In genomic region chr1:227942021-227942715, GRCh38 we compare ENCODE assay signal across 14 cellular contexts. TPM values are rescaled to one million over a fixed set of nuclear protein-coding genes. Genes with fewer than 3 reads are reported as not detected.
A peak's percentile ranks its signal among the peaks of the same experiment; 100 is the strongest.
DNase-seq lines count a peak whose midpoint lies in the region; ATAC-seq and TF ChIP-seq lines count a peak whose summit lies in the region.
"Had no signal": no experiment of that assay in that cellular context is flagged by ENCODE, and none has a peak within 500 bp of the region (broad histone marks: within the 10 kb centered on the region; RNA-seq: fewer than 3 reads in every experiment).

No MANE protein-coding gene starts in this region.

- intact Hi-C loops in activated T-helper 1 cell treated with anti-CD3 and anti-CD28 coated beads, Interleukin-12 subunit alpha, Interleukin-12 subunit beta, Interleukin-2, Interleukin-4 antibody, amounts not matched to agents 30 ng/mL and 10 ng/mL and 1 ng/mL, durations not matched to agents 14 hours and 24 hours and 36 hours (cut with micrococcal nuclease) = no loop called here
- intact Hi-C loops in A673 (cut with micrococcal nuclease; ENCODE audit: unreplicated experiment) = no loop called here

- H3K27me3 ChIP-seq in stomach smooth muscle (ENCODE audit: control insufficient read depth in 1 of 2, insufficient read depth in 2 of 2, low read length in 2 of 2) (no peaks in the 10 kb centered on the region), A673 (replicated peaks; ENCODE audit: insufficient read depth, low read depth, low read length, poor library complexity) (peaks cover 14% of the 10 kb centered on the region)

- no peak overlapping the region for H3K27ac Mint-ChIP-seq in activated CD8-positive, alpha-beta memory T cell treated with anti-CD3 and anti-CD28 coated beads, Interleukin-2, amount 10 ng/mL, durations not matched to agents 7 days and 5 days
- peak overlapping the region; percentile 34 for H3K27ac Mint-ChIP-seq in activated T-helper 1 cell treated with anti-CD3 and anti-CD28 coated beads, Interleukin-12 subunit alpha, Interleukin-12 subunit beta, Interleukin-2, Interleukin-4 antibody, amounts not matched to agents 30 ng/mL and 10 ng/mL and 1 ng/mL, durations not matched to agents 14 hours and 24 hours and 36 hours
- H3K27ac Mint-ChIP-seq: dendritic cell treated with granulocyte-macrophage colony-stimulating factor and Interleukin-4, amounts not matched to agents 40 ng/mL and 50 ng/mL, for 4 days; memory B cell had no signal

- H3K36me3 ChIP-seq in stomach smooth muscle (ENCODE audit: control insufficient read depth in 2 of 2, insufficient read depth in 2 of 2, low read length in 2 of 2) = peaks cover 0 to 2% of the 10 kb centered on the region in 2 donors
- no peaks in the 10 kb centered on the region for H3K36me3 ChIP-seq in A673 (ENCODE audit: insufficient read depth, low read length, poor library complexity, severe bottlenecking)

- peaks cover 6% of the 10 kb centered on the region for H3K9me3 Mint-ChIP-seq in activated CD8-positive, alpha-beta memory T cell treated with anti-CD3 and anti-CD28 coated beads, Interleukin-2, amount 10 ng/mL, durations not matched to agents 7 days and 5 days (ENCODE audit: low read depth)
- no peaks in the 10 kb centered on the region for H3K9me3 Mint-ChIP-seq in activated T-helper 1 cell treated with anti-CD3 and anti-CD28 coated beads, Interleukin-12 subunit alpha, Interleukin-12 subunit beta, Interleukin-2, Interleukin-4 antibody, amounts not matched to agents 30 ng/mL and 10 ng/mL and 1 ng/mL, durations not matched to agents 14 hours and 24 hours and 36 hours
- H3K9me3 Mint-ChIP-seq: dendritic cell treated with granulocyte-macrophage colony-stimulating factor and Interleukin-4, amounts not matched to agents 40 ng/mL and 50 ng/mL, for 4 days; memory B cell had no signal

- CTCF ChIA-PET in activated CD8-positive, alpha-beta memory T cell treated with anti-CD3 and anti-CD28 coated beads, Interleukin-2, amount 10 ng/mL, durations not matched to agents 7 days and 5 days (lab: Charles Lee) = no interaction called here
- CTCF ChIA-PET in A673 (lab: Charles Lee) = no interaction called here

- H3K9me3 ChIP-seq in stomach smooth muscle (ENCODE audit: control insufficient read depth in 2 of 2, low read length in 2 of 2) (no peaks in the 10 kb centered on the region), A673 (ENCODE audit: low read depth, low read length, poor library complexity, severe bottlenecking) (no peaks in the 10 kb centered on the region)

- H3K9ac ChIP-seq in stomach smooth muscle (ENCODE audit: low read length in 2 of 2) = peak overlapping the region; percentile 66 to 95

- peak; percentile 39 for DNase-seq in activated CD8-positive, alpha-beta memory T cell treated with anti-CD3 and anti-CD28 coated beads, Interleukin-2, amount 10 ng/mL, durations not matched to agents 7 days and 5 days
- no peak for DNase-seq in activated CD8-positive, alpha-beta memory T cell treated with anti-CD3 and anti-CD28 coated beads for 24 hours
- no peak for DNase-seq in activated T-helper 1 cell treated with anti-CD3 and anti-CD28 coated beads, Interleukin-12 subunit alpha, Interleukin-12 subunit beta, Interleukin-2, Interleukin-4 antibody, amounts not matched to agents 30 ng/mL and 10 ng/mL and 1 ng/mL, durations not matched to agents 14 hours and 24 hours and 36 hours (ENCODE audit: low spot score)
- DNase-seq in mesenteric fat pad (ENCODE audit: low spot score) (peak; percentile 62), NCI-H774 (lab: John Stamatoyannopoulos, UW) (no peak), A673 (ENCODE audit: low spot score) (no peak)
- DNase-seq: activated naive CD4-positive, alpha-beta T cell treated with Interleukin-2 at 50 U/mL for 16 hours; NCI-H1436 treated with DMSO at 0.1 percent for 48 hours had no signal

- no peak overlapping the region for H3K4me3 Mint-ChIP-seq in activated CD8-positive, alpha-beta memory T cell treated with anti-CD3 and anti-CD28 coated beads, Interleukin-2, amount 10 ng/mL, durations not matched to agents 7 days and 5 days
- H3K4me3 Mint-ChIP-seq in activated T-helper 1 cell treated with anti-CD3 and anti-CD28 coated beads, Interleukin-12 subunit alpha, Interleukin-12 subunit beta, Interleukin-2, Interleukin-4 antibody, amounts not matched to agents 30 ng/mL and 10 ng/mL and 1 ng/mL, durations not matched to agents 14 hours and 24 hours and 36 hours = no peak overlapping the region
- H3K4me3 Mint-ChIP-seq: dendritic cell treated with granulocyte-macrophage colony-stimulating factor and Interleukin-4, amounts not matched to agents 40 ng/mL and 50 ng/mL, for 4 days; memory B cell had no signal

- H3K27ac ChIP-seq in stomach smooth muscle (ENCODE audit: low read length) (peak overlapping the region; percentile 99), A673 (ENCODE audit: low read depth, low read length, poor library complexity, severe bottlenecking) (no peak overlapping the region)

- peaks cover 90% of the 10 kb centered on the region for H3K4me1 ChIP-seq in stomach smooth muscle (ENCODE audit: control insufficient read depth, insufficient read depth, low read length)
- H3K4me1 ChIP-seq in A673 (ENCODE audit: insufficient read depth, low read length, poor library complexity, severe bottlenecking) = no peaks in the 10 kb centered on the region

- no peak for ATAC-seq in activated CD8-positive, alpha-beta memory T cell treated with anti-CD3 and anti-CD28 coated beads, Interleukin-2, amount 10 ng/mL, durations not matched to agents 7 days and 5 days
- ATAC-seq in GM18511 (IDR thresholded peaks at IDR 0.05; ENCODE audit: unreplicated experiment) = no peak

- peaks cover 4% of the 10 kb centered on the region for H3K4me1 Mint-ChIP-seq in activated CD8-positive, alpha-beta memory T cell treated with anti-CD3 and anti-CD28 coated beads, Interleukin-2, amount 10 ng/mL, durations not matched to agents 7 days and 5 days
- H3K4me1 Mint-ChIP-seq in activated T-helper 1 cell treated with anti-CD3 and anti-CD28 coated beads, Interleukin-12 subunit alpha, Interleukin-12 subunit beta, Interleukin-2, Interleukin-4 antibody, amounts not matched to agents 30 ng/mL and 10 ng/mL and 1 ng/mL, durations not matched to agents 14 hours and 24 hours and 36 hours (ENCODE audit: low read depth) = no peaks in the 10 kb centered on the region

- POLR2A ChIA-PET in A673 (lab: Charles Lee; ENCODE audit: low non-redundant PET) = no interaction called here

- H3K36me3 Mint-ChIP-seq in activated CD8-positive, alpha-beta memory T cell treated with anti-CD3 and anti-CD28 coated beads, Interleukin-2, amount 10 ng/mL, durations not matched to agents 7 days and 5 days = no peaks in the 10 kb centered on the region
- H3K36me3 Mint-ChIP-seq in activated T-helper 1 cell treated with anti-CD3 and anti-CD28 coated beads, Interleukin-12 subunit alpha, Interleukin-12 subunit beta, Interleukin-2, Interleukin-4 antibody, amounts not matched to agents 30 ng/mL and 10 ng/mL and 1 ng/mL, durations not matched to agents 14 hours and 24 hours and 36 hours (ENCODE audit: low read depth) = no peaks in the 10 kb centered on the region
- H3K36me3 Mint-ChIP-seq: memory B cell had no signal

- no peak for TF ChIP-seq CTCF in A673 (conservative IDR thresholded peaks at IDR 0.05; ENCODE audit: low read depth, low read length)

- H3K4me3 ChIP-seq in stomach smooth muscle (ENCODE audit: low read length in 2 of 2) = peak overlapping the region; percentile 64 to 83
- no peak overlapping the region for H3K4me3 ChIP-seq in A673 (ENCODE audit: low read depth, low read length, poor library complexity, severe bottlenecking)
- H3K4me3 ChIP-seq: smooth muscle cell had no signal

- BruUV-seq in A673 (replicated peaks; lab: Mats Ljungman, UMichigan) = no TSS peak

- peaks cover 12% of the 10 kb centered on the region for H3K27me3 Mint-ChIP-seq in activated CD8-positive, alpha-beta memory T cell treated with anti-CD3 and anti-CD28 coated beads, Interleukin-2, amount 10 ng/mL, durations not matched to agents 7 days and 5 days
- H3K27me3 Mint-ChIP-seq in activated T-helper 1 cell treated with anti-CD3 and anti-CD28 coated beads, Interleukin-12 subunit alpha, Interleukin-12 subunit beta, Interleukin-2, Interleukin-4 antibody, amounts not matched to agents 30 ng/mL and 10 ng/mL and 1 ng/mL, durations not matched to agents 14 hours and 24 hours and 36 hours (ENCODE audit: insufficient read depth) = peaks cover 14% of the 10 kb centered on the region

RNA-seq across cellular contexts. Expression of gene WNT9A, which starts 5.6 kb away (rescaled TPM):
- under 1 TPM; 0.30 to 0.50 TPM for total RNA-seq in activated CD8-positive, alpha-beta memory T cell treated with anti-CD3 and anti-CD28 coated beads, Interleukin-2, amount 10 ng/mL, durations not matched to agents 7 days and 5 days
- not detected in 2 replicates for total RNA-seq in activated T-helper 1 cell treated with anti-CD3 and anti-CD28 coated beads, Interleukin-12 subunit alpha, Interleukin-12 subunit beta, Interleukin-2, Interleukin-4 antibody, amounts not matched to agents 30 ng/mL and 10 ng/mL and 1 ng/mL, durations not matched to agents 14 hours and 24 hours and 36 hours
- 1.3 TPM for total RNA-seq in mesenteric fat pad
- not detected in 2 replicates for total RNA-seq in A673 (2021)
- total RNA-seq: OCI-LY7 had no signal

Comparison
In these comparisons a context has a peak if more than half of its experiments do, and no peak if none do; other contexts are left out.
1. DNase-seq: peak in activated CD8-positive, alpha-beta memory T cell treated with anti-CD3 and anti-CD28 coated beads, Interleukin-2, amount 10 ng/mL, durations not matched to agents 7 days and 5 days (single experiment) and mesenteric fat pad (single experiment); none in activated CD8-positive, alpha-beta memory T cell treated with anti-CD3 and anti-CD28 coated beads for 24 hours (single experiment), activated T-helper 1 cell treated with anti-CD3 and anti-CD28 coated beads, Interleukin-12 subunit alpha, Interleukin-12 subunit beta, Interleukin-2, Interleukin-4 antibody, amounts not matched to agents 30 ng/mL and 10 ng/mL and 1 ng/mL, durations not matched to agents 14 hours and 24 hours and 36 hours (single experiment), NCI-H774 (single experiment) and A673 (single experiment).